In the genomic region with DNA sequence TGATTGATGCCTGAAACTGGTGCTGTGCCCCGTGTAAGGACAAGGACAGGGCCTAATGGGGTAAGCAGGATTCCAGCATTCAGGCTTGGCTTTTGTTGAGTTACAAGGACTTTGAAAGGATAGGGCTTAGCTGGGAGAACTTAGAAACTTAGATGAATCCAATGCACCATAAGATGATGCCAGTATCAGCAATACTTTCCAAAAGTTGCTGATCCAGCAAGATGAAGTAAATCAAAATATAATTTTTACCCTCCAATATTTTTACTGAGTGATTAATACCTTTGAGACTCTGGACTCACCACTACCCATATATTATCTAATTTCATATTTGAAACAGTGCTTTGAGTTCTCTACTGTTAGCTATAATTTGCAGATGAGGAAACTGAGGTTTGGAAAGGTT, we compare ENCODE assay signal across 16 cellular contexts.
DNase-seq lines count a peak whose midpoint lies in the region; ATAC-seq, FAIRE-seq and TF ChIP-seq lines count a peak whose summit lies in the region.
"Had no signal": no experiment of that assay in that cellular context is flagged by ENCODE, and none has a peak within 500 bp of the region (broad histone marks: within the 10 kb centered on the region; RNA-seq: fewer than 3 reads in every experiment).

No MANE protein-coding gene starts in this region.

- H3K4me1 Mint-ChIP-seq in nephron progenitor cell, result peaks cover 6% of the 10 kb centered on the region
- H3K4me1 Mint-ChIP-seq: B cell had no signal

- no peak for ATAC-seq in HepG2
- no peak for ATAC-seq in right lobe of liver
- ATAC-seq in GM19467 (IDR thresholded peaks at IDR 0.05; ENCODE audit: unreplicated experiment), result no peak
- no peak for ATAC-seq in GM19023 (IDR thresholded peaks at IDR 0.05; ENCODE audit: unreplicated experiment)

- peaks cover 11% of the 10 kb centered on the region for H3K9me3 Mint-ChIP-seq in nephron progenitor cell

- TF ChIP-seq RAD21 in HepG2 (CRISPR knock-in tag; IDR thresholded peaks at IDR 0.05), result no peak

- no TSS peak for BruUV-seq in HepG2 (replicated peaks; lab: Mats Ljungman, UMichigan)

- TF ChIP-seq CTCF in HepG2 (CRISPR knock-in tag; IDR thresholded peaks at IDR 0.05) (no peak), right lobe of liver (IDR thresholded peaks at IDR 0.05) (no peak), VCaP (conservative IDR thresholded peaks at IDR 0.05) (no peak), nephron progenitor cell (IDR thresholded peaks at IDR 0.05) (no peak)

- 0% methylated on average over 1 of the region's 1 CpG for WGBS in HepG2 (ENCODE audit: low lambda C conversion rate)
- 33% methylated on average over 1 of the region's 1 CpG for WGBS in right lobe of liver (ENCODE audit: insufficient coverage, low coverage, low lambda C conversion rate, missing lambda C conversion rate)

- H3K9me3 ChIP-seq in HepG2 (ENCODE audit: low read length) (no peaks in the 10 kb centered on the region), right lobe of liver (no peaks in the 10 kb centered on the region)
- H3K9me3 ChIP-seq: HAP-1 had no signal

- H3K27me3 ChIP-seq in HepG2 (ENCODE audit: control insufficient read depth in 1 of 2, insufficient read depth in 2 of 2, low read length in 2 of 2), result no peaks in the 10 kb centered on the region
- H3K27me3 ChIP-seq in right lobe of liver, result no peaks in the 10 kb centered on the region

- H3K36me3 Mint-ChIP-seq in nephron progenitor cell (ENCODE audit: low read depth), result no peaks in the 10 kb centered on the region

- no peak overlapping the region for H3K9ac ChIP-seq in HepG2 (ENCODE audit: insufficient read depth, low read depth, low read length)
- H3K9ac ChIP-seq: GM23248 had no signal

- H3K4me3 Mint-ChIP-seq in nephron progenitor cell, result no peak overlapping the region
- H3K4me3 Mint-ChIP-seq: B cell; CD4-positive, alpha-beta T cell had no signal

- no peak for TF ChIP-seq EP300 in HepG2 (IDR thresholded peaks at IDR 0.05; ENCODE audit: low read depth in 2 of 2, low read length in 2 of 2)
- TF ChIP-seq EP300 in HepG2 (CRISPR knock-in tag; IDR thresholded peaks at IDR 0.05; ENCODE audit: borderline replicate concordance), result no peak

- no peak for FAIRE-seq in HepG2 (lab: Jason Lieb, UNC)

- no peaks in the 10 kb centered on the region for H3K79me2 ChIP-seq in HepG2 (ENCODE audit: insufficient read depth, low read length)

- H3K4me3 ChIP-seq in HepG2 (replicated peaks in 1 of 3; ENCODE audit: insufficient read depth in 1 of 3, low read depth in 2 of 3, low read length in 3 of 3) (no peak overlapping the region), right lobe of liver (no peak overlapping the region)
- H3K4me3 ChIP-seq: GM23248, HAP-1 had no signal

- H4K20me1 ChIP-seq in HepG2 (ENCODE audit: insufficient read depth, low read length), result no peaks in the 10 kb centered on the region

- in situ Hi-C loops in HepG2 (cut with HindIII; ENCODE audit: extremely low pct_ligation_motif_present, low pct_unique_long_range_greater_than_20kb), result no loop called here

- H3K27me3 Mint-ChIP-seq in nephron progenitor cell (ENCODE audit: low read depth, poor library complexity), result peaks cover 4% of the 10 kb centered on the region
- H3K27me3 Mint-ChIP-seq: B cell; CD4-positive, alpha-beta T cell had no signal

- H3K4me2 ChIP-seq in HepG2 (ENCODE audit: low read depth, low read length), result no peak overlapping the region

- POLR2A ChIA-PET in HepG2 (lab: Yijun Ruan, JAX), result no interaction called here

- H3K36me3 ChIP-seq in HepG2 (replicated peaks in 1 of 2; ENCODE audit: control insufficient read depth in 1 of 2, insufficient read depth in 2 of 2, low read length in 2 of 2) (no peaks in the 10 kb centered on the region), right lobe of liver (no peaks in the 10 kb centered on the region)
- H3K36me3 ChIP-seq: HAP-1 had no signal

- peak overlapping the region; percentile 52 for H3K27ac Mint-ChIP-seq in nephron progenitor cell
- H3K27ac Mint-ChIP-seq: B cell; CD4-positive, alpha-beta T cell had no signal

- intact Hi-C loops in HepG2 (cut with micrococcal nuclease; ENCODE audit: unreplicated experiment) (no loop called here), right lobe of liver (cut with DNase I) (no loop called here)

- no peak overlapping the region for H3K27ac ChIP-seq in HepG2 (ENCODE audit: extremely low read length, insufficient read depth, low read length)
- H3K27ac ChIP-seq in right lobe of liver, result no peak overlapping the region
- H3K27ac ChIP-seq in VCaP, result peak overlapping the region; percentile 64
- H3K27ac ChIP-seq: 22Rv1, C4-2B, GM23248 had no signal

- DNase-seq in HepG2 (ENCODE audit: low spot score), result no peak
- DNase-seq in right lobe of liver, result no peak
- no peak for DNase-seq in nephron progenitor cell
- DNase-seq in COLO668 (lab: John Stamatoyannopoulos, UW; ENCODE audit: unreplicated experiment), result no peak
- DNase-seq: Calu3; CD4-positive, alpha-beta T cell; DMS79 treated with DMSO at 0.1 percent for 48 hours; GF-D8; GM23248 had no signal

- CTCF ChIA-PET in HepG2 (lab: Yijun Ruan, JAX; ENCODE audit: low intra/inter-chr PET ratio, low total read pairs), result no interaction called here

- TF ChIP-seq POLR2A in HepG2 (IDR thresholded peaks at IDR 0.05; ENCODE audit: insufficient read depth in 1 of 2, low read depth in 2 of 2, low read length in 2 of 2), result no peak
- TF ChIP-seq POLR2A in right lobe of liver (IDR thresholded peaks at IDR 0.05), result no peak

- no peak overlapping the region for H2AFZ ChIP-seq in HepG2 (ENCODE audit: low read length)
- H2AFZ ChIP-seq: GM23248 had no signal

- H3K4me1 ChIP-seq in HepG2 (ENCODE audit: insufficient read depth, low read length) (no peaks in the 10 kb centered on the region), right lobe of liver (no peaks in the 10 kb centered on the region)
- H3K4me1 ChIP-seq: HAP-1 had no signal

TF ChIP-seq in HepG2, 621 proteins besides CTCF, POLR2A, EP300 and RAD21:
- no peak for TF ChIP-seq MIER2 (CRISPR knock-in tag; IDR thresholded peaks at IDR 0.05)
- peak; percentile 54 for TF ChIP-seq MAFF (IDR thresholded peaks at IDR 0.05; ENCODE audit: low read depth, low read length)
- TF ChIP-seq MAFK (conservative IDR thresholded peaks at IDR 0.05 in 1 of 2, IDR thresholded peaks at IDR 0.05 in 1 of 2; ENCODE audit: low read length in 2 of 2), result peak; percentile 62 to 72
